10 cellular contexts compared by ENCODE assay signal in the genomic region with DNA sequence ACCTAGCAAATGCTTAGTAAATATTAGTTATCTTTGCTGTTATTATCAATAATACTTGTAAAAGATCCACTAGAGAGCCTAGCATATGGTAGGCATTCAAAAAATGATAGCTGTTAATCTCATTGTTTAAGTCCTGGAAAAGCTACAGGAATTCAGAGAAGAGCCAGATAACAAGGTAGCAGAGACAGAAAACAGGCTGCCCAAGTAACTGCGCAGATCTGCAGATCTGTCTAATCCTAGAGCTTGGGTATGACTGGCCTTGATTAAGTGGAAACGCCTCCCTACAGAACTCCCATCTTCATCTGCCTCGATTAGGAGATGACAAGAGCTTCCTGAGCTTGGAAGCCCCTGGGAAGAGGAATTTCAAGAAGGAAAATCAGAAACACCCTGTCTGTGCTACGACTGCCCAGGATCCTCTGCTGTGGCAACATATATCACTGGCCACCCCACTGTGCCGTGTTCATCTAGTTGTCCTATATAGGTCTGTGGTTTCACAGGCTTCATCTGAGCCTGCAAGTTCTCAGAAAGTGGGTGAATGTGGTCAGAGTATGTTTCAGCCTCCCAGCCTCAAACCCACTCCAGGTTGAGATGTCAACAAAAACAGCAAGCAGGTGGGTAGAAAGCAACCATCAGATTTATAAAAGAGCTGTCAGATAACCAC.
DNase-seq lines count a peak whose midpoint lies in the region; ATAC-seq and TF ChIP-seq lines count a peak whose summit lies in the region.
"Had no signal": no experiment of that assay in that cellular context is flagged by ENCODE, and none has a peak within 500 bp of the region (broad histone marks: within the 10 kb centered on the region; RNA-seq: fewer than 3 reads in every experiment).

No MANE protein-coding gene starts in this region.

- H3K9ac ChIP-seq in PC-3 (ENCODE audit: low read length) (no peak overlapping the region), neuronal stem cell (ENCODE audit: low read depth, low read length, poor library complexity) (no peak overlapping the region)

- H3K18ac ChIP-seq in neuronal stem cell (ENCODE audit: low read length): no peak overlapping the region

- no peak overlapping the region for H2BK15ac ChIP-seq in neuronal stem cell (ENCODE audit: low read length)

- no peak overlapping the region for H4K91ac ChIP-seq in neuronal stem cell (ENCODE audit: low read depth, low read length, poor library complexity)

- H3K36me3 ChIP-seq in PC-3 (ENCODE audit: low read depth, low read length): no peaks in the 10 kb centered on the region
- H3K36me3 ChIP-seq in neuronal stem cell (replicated peaks in 1 of 2; ENCODE audit: control insufficient read depth in 2 of 2, insufficient read depth in 2 of 2, low read length in 2 of 2): no peaks in the 10 kb centered on the region
- no peaks in the 10 kb centered on the region for H3K36me3 ChIP-seq in spleen

- TF ChIP-seq CTCF in PC-3 (conservative IDR thresholded peaks at IDR 0.05; ENCODE audit: low read depth, low read length) (no peak), spleen (IDR thresholded peaks at IDR 0.05 in 8 of 11, conservative IDR thresholded peaks at IDR 0.05 in 3 of 11) (no peak)

- H3K4me1 Mint-ChIP-seq in effector memory CD8-positive, alpha-beta T cell (ENCODE audit: low read depth in 2 of 2): peaks cover 46 to 53% of the 10 kb centered on the region in 2 donors

- BruUV-seq in PC-3 (replicated peaks; lab: Mats Ljungman, UMichigan): no TSS peak

- peak; percentile 92 for ATAC-seq in GM18502 (IDR thresholded peaks at IDR 0.05; ENCODE audit: poor library complexity, unreplicated experiment)
- peak; percentile 72 for ATAC-seq in GM19397 (IDR thresholded peaks at IDR 0.05; ENCODE audit: unreplicated experiment)
- ATAC-seq in HG03159 (IDR thresholded peaks at IDR 0.05; ENCODE audit: unreplicated experiment): peak; percentile 78
- ATAC-seq in effector memory CD8-positive, alpha-beta T cell (replicated peaks): peak; percentile 96
- no peak for ATAC-seq in PC-3

- H2BK120ac ChIP-seq in neuronal stem cell (ENCODE audit: low read depth, low read length): no peak overlapping the region

- no peaks in the 10 kb centered on the region for H3K79me1 ChIP-seq in neuronal stem cell (ENCODE audit: low read depth, low read length)

- H3K36me3 Mint-ChIP-seq in effector memory CD8-positive, alpha-beta T cell (ENCODE audit: insufficient read depth): peaks cover 4% of the 10 kb centered on the region
- H3K36me3 Mint-ChIP-seq: activated naive CD8-positive, alpha-beta T cell had no signal

- no peak for TF ChIP-seq POLR2A in spleen (IDR thresholded peaks at IDR 0.05)

- H3K4me1 ChIP-seq in PC-3 (ENCODE audit: insufficient read depth, low read length) (no peaks in the 10 kb centered on the region), neuronal stem cell (ENCODE audit: control insufficient read depth in 2 of 2, insufficient read depth in 1 of 2, low read depth in 1 of 2, low read length in 2 of 2) (no peaks in the 10 kb centered on the region), spleen (peaks cover 0 to 6% (median 0%) of the 10 kb centered on the region in 6 donors)

- no peak overlapping the region for H3K23ac ChIP-seq in neuronal stem cell (ENCODE audit: low read depth, low read length, poor library complexity)

- H4K8ac ChIP-seq in neuronal stem cell (ENCODE audit: low read depth, low read length): no peak overlapping the region

- peak; percentile 53 to 58 (median 56) for DNase-seq in effector memory CD8-positive, alpha-beta T cell
- DNase-seq in PC-3 (no peak), neuronal stem cell (ENCODE audit: low spot score) (no peak), spleen (no peak), SW 1271 (lab: John Stamatoyannopoulos, UW) (no peak)
- DNase-seq: stimulated activated CD4-positive, alpha-beta T cell treated with anti-CD3 and anti-CD28 coated beads, Interleukin-4, amount 100 ng/mL, for 4 hours had no signal

- peak overlapping the region; percentile 23 to 87 for H3K27ac Mint-ChIP-seq in effector memory CD8-positive, alpha-beta T cell
- H3K27ac Mint-ChIP-seq: activated naive CD8-positive, alpha-beta T cell had no signal

- H3K9me2 ChIP-seq in PC-3 (replicated peaks; ENCODE audit: low read length): no peaks in the 10 kb centered on the region

- intact Hi-C loops in PC-3 (cut with micrococcal nuclease): no loop called here
- intact Hi-C loops in spleen (cut with DNase I; ENCODE audit: low total_unique reads): no loop called here

- H2BK12ac ChIP-seq in neuronal stem cell (ENCODE audit: low read length): no peak overlapping the region

- H2AK5ac ChIP-seq in neuronal stem cell (ENCODE audit: low read depth, low read length): no peak overlapping the region

- no peak overlapping the region for H2BK5ac ChIP-seq in neuronal stem cell (ENCODE audit: low read length)

- no peak overlapping the region for H3K14ac ChIP-seq in neuronal stem cell (ENCODE audit: low read length)

- H3K27ac ChIP-seq in PC-3 (ENCODE audit: low read length) (no peak overlapping the region), neuronal stem cell (replicated peaks; ENCODE audit: low read length) (no peak overlapping the region), spleen (peak overlapping the region in 3 of 8 donors; percentile 34 to 43 (median 35))

- no peaks in the 10 kb centered on the region for H3K9me3 Mint-ChIP-seq in effector memory CD8-positive, alpha-beta T cell

- CTCF ChIA-PET in PC-3 (lab: Charles Lee): no interaction called here

- H2AFZ ChIP-seq in PC-3 (ENCODE audit: low read length) (no peak overlapping the region), neuronal stem cell (ENCODE audit: low read length) (no peak overlapping the region)

- peaks cover 0 to under 1% of the 10 kb centered on the region in 2 donors for H3K27me3 Mint-ChIP-seq in effector memory CD8-positive, alpha-beta T cell
- H3K27me3 Mint-ChIP-seq: activated naive CD8-positive, alpha-beta T cell had no signal

- peak overlapping the region; percentile 49 to 56 for H3K4me3 Mint-ChIP-seq in effector memory CD8-positive, alpha-beta T cell
- H3K4me3 Mint-ChIP-seq: activated naive CD8-positive, alpha-beta T cell had no signal

- H3K4me3 ChIP-seq in PC-3 (ENCODE audit: low read length) (no peak overlapping the region), neuronal stem cell (ENCODE audit: low read length in 2 of 2) (no peak overlapping the region), spleen (no peak overlapping the region)

- H3F3A ChIP-seq in PC-3 (ENCODE audit: low read length, unreplicated experiment): no peaks in the 10 kb centered on the region

- no peak overlapping the region for H3K4me2 ChIP-seq in PC-3 (ENCODE audit: low read length)
- no peak overlapping the region for H3K4me2 ChIP-seq in neuronal stem cell (ENCODE audit: insufficient read depth, low read length, poor library complexity, severe bottlenecking)

- no peaks in the 10 kb centered on the region for H3K27me3 ChIP-seq in PC-3 (ENCODE audit: low read length)
- H3K27me3 ChIP-seq in neuronal stem cell (ENCODE audit: control insufficient read depth in 3 of 3, insufficient read depth in 3 of 3, low read depth in 1 of 3, low read length in 3 of 3): no peaks in the 10 kb centered on the region
- H3K27me3 ChIP-seq in spleen (replicated peaks in 1 of 7): no peaks in the 10 kb centered on the region

- no CpG with 5 or more reads among the region's 5 CpGs for WGBS in neuronal stem cell (ENCODE audit: extremely low coverage in 2 of 2, insufficient read length in 2 of 2, insufficient replicate concordance in 1 of 2), 2 donors
- 63 to 85% (median 72%) methylated on average over 5 of the region's 5 CpGs for WGBS in spleen, 5 donors

- POLR2A ChIA-PET in PC-3 (lab: Charles Lee; ENCODE audit: unreplicated experiment): no interaction called here

- no peaks in the 10 kb centered on the region for H3K79me2 ChIP-seq in PC-3 (ENCODE audit: low read length)

- H3K4ac ChIP-seq in neuronal stem cell (ENCODE audit: low read length): no peak overlapping the region

- H3K9me3 ChIP-seq in PC-3 (ENCODE audit: low read length) (no peaks in the 10 kb centered on the region), neuronal stem cell (replicated peaks in 1 of 2; ENCODE audit: control insufficient read depth in 2 of 2, insufficient read depth in 1 of 2, low read depth in 1 of 2, low read length in 2 of 2) (no peaks in the 10 kb centered on the region), spleen (no peaks in the 10 kb centered on the region)

- H4K20me1 ChIP-seq in PC-3 (ENCODE audit: low read length): no peaks in the 10 kb centered on the region

Comparison
In these comparisons a context has a peak if more than half of its experiments do, and no peak if none do; other contexts are left out.
1. DNase-seq: peak in effector memory CD8-positive, alpha-beta T cell (3 of 3); none in PC-3 (single experiment), neuronal stem cell (single experiment), spleen (single experiment) and SW 1271 (0 of 2).